Comparison of ENCODE assay signal across 1 cellular context in genomic region chr1:108695515-108695914, GRCh38.
TF ChIP-seq lines count a peak whose summit lies in the region.

No MANE protein-coding gene starts in this region.

TF ChIP-seq in WTC11, 78 proteins besides CTCF, POLR2A, EP300 and RAD21 (continued from another document):
- no peak for TF ChIP-seq STAT6 (CRISPR knock-in tag; conservative IDR thresholded peaks at IDR 0.05; ENCODE audit: low read depth)
